24 cellular contexts compared by ENCODE assay signal in the genomic region with DNA sequence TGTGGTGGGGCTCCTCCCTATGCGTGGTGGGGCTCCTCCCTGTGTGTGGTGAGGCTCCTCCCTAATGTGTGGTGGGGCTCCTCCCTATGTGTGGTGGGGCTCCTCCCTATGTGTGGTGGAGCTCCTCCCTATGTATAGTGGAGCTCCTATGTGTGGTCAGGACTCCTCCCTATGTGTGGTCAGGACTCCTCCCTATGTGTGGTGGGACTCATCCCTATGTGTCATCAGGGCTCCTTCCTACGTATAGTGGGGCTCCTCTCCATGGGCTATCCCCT. TPM values are rescaled to one million over a fixed set of nuclear protein-coding genes. Genes with fewer than 3 reads are reported as not detected.
"Had no signal": no experiment of that assay in that cellular context is flagged by ENCODE, and none has a peak within 500 bp of the region (broad histone marks: within the 10 kb centered on the region; RNA-seq: fewer than 3 reads in every experiment).

No MANE protein-coding gene starts in this region.

- H3K36me3 Mint-ChIP-seq: type B pancreatic cell had no signal

- H3K4me3 ChIP-seq: esophagus squamous epithelium, lung, prostate gland, skin epidermis, suprapubic skin, thyroid gland, uterus had no signal

- ATAC-seq: foreskin keratinocyte; left colon; left ventricle myocardium superior; sciatic nerve; stimulated activated naive CD8-positive, alpha-beta T cell treated with anti-CD3 and anti-CD28 coated beads, Interleukin-15, Interleukin-2, amounts not matched to agents 100 U/mL and 50 U/mL, for 24 hours had no signal

- H3K36me3 ChIP-seq: esophagus squamous epithelium, prostate gland, suprapubic skin, thyroid gland, uterus had no signal

- H3K27ac Mint-ChIP-seq: dendritic cell treated with granulocyte-macrophage colony-stimulating factor and Interleukin-4, amounts not matched to agents 40 ng/mL and 50 ng/mL, for 4 days; nephron; type B pancreatic cell had no signal

- H3K4me1 ChIP-seq: esophagus squamous epithelium, foreskin keratinocyte, parathyroid adenoma, prostate gland, suprapubic skin, thyroid gland, uterus had no signal

- H3K4me3 Mint-ChIP-seq: dendritic cell treated with granulocyte-macrophage colony-stimulating factor and Interleukin-4, amounts not matched to agents 40 ng/mL and 50 ng/mL, for 4 days; nephron; type B pancreatic cell had no signal

- H3K9me3 ChIP-seq: prostate gland, suprapubic skin, thyroid gland, uterus had no signal

- DNase-seq: esophagus squamous epithelium; foreskin keratinocyte; head of caudate nucleus; hippocampal formation; left colon; left ventricle myocardium superior; mesenchymal stem cell; midbrain; stimulated activated naive CD8-positive, alpha-beta T cell treated with anti-CD3 and anti-CD28 coated beads, Interleukin-15, Interleukin-2, amounts not matched to agents 100 U/mL and 50 U/mL, for 24 hours; thyroid gland; uterus had no signal

- H3K27ac ChIP-seq: esophagus squamous epithelium, foreskin keratinocyte, parathyroid adenoma, prostate gland, skin epidermis, suprapubic skin, thyroid gland, uterus had no signal

- H3K27me3 Mint-ChIP-seq: dendritic cell treated with granulocyte-macrophage colony-stimulating factor and Interleukin-4, amounts not matched to agents 40 ng/mL and 50 ng/mL, for 4 days had no signal

- H3K27me3 ChIP-seq: suprapubic skin, thyroid gland, uterus had no signal

RNA-seq across cellular contexts. Expression of gene PRSS38, which starts 29.6 kb away (rescaled TPM):
- total RNA-seq: epithelial cell of proximal tubule, esophagus squamous epithelium, foreskin keratinocyte, kidney epithelial cell, left colon, left ventricle myocardium superior, lung, omental fat pad, renal cortical epithelial cell, sciatic nerve, suprapubic skin, thyroid gland, uterus had no signal
